ENCODE assay signal across 8 cellular contexts in genomic region chr19:920051-920857, GRCh38. TPM values are rescaled to one million over a fixed set of nuclear protein-coding genes. Genes with fewer than 3 reads are reported as not detected.
DNase-seq lines count a peak whose midpoint lies in the region; ATAC-seq, FAIRE-seq and TF ChIP-seq lines count a peak whose summit lies in the region.

No MANE protein-coding gene starts in this region.

- H2AFZ ChIP-seq in K562 (ENCODE audit: low read depth, low read length) (no peak overlapping the region), neural progenitor cell (replicated peaks) (no peak overlapping the region)

- TF ChIP-seq EP300 in K562 (IDR thresholded peaks at IDR 0.05; ENCODE audit: low read length): no peak

- H3K27me3 Mint-ChIP-seq in T-helper 1 cell treated with Interleukin-12 subunit alpha and Interleukin-12 subunit beta and Interleukin-4 antibody, amounts not matched to agents 30 μg/mL and 1 μg/mL, for 36 hours (ENCODE audit: low read depth): peaks cover 3% of the 10 kb centered on the region
- H3K27me3 Mint-ChIP-seq in neural progenitor cell (ENCODE audit: insufficient read depth, low read depth): peaks cover 21% of the 10 kb centered on the region

- H3K4me1 ChIP-seq in BLaER1 (peaks cover 51% of the 10 kb centered on the region), K562 (replicated peaks in 1 of 2; ENCODE audit: control insufficient read depth in 2 of 2, insufficient read depth in 2 of 2, low read length in 2 of 2) (peaks cover 8 to 78% of the 10 kb centered on the region in 2 experiments; a peak in 4 of 5 replicates), neural progenitor cell (peaks cover 9% of the 10 kb centered on the region)

- H3K79me2 ChIP-seq in K562 (ENCODE audit: control insufficient read depth, insufficient read depth, low read length) (peaks cover 47% of the 10 kb centered on the region), neural progenitor cell (ENCODE audit: low read depth) (no peaks in the 10 kb centered on the region)

- no peaks in the 10 kb centered on the region for H3K9me3 Mint-ChIP-seq in T-helper 1 cell treated with Interleukin-12 subunit alpha and Interleukin-12 subunit beta and Interleukin-4 antibody, amounts not matched to agents 30 μg/mL and 1 μg/mL, for 36 hours
- no peaks in the 10 kb centered on the region for H3K9me3 Mint-ChIP-seq in neural progenitor cell

- TF ChIP-seq RAD21 in K562 (CRISPR knock-in tag; conservative IDR thresholded peaks at IDR 0.05 in 1 of 2, IDR thresholded peaks at IDR 0.05 in 1 of 2): no peak

- 97% methylated on average over 22 of the region's 84 CpGs for WGBS in K562 (ENCODE audit: insufficient coverage, low coverage, missing lambda C conversion rate)

- H3K27ac ChIP-seq in BLaER1 (no peak overlapping the region), K562 (ENCODE audit: extremely low read depth, low read depth, low read length) (no peak overlapping the region), neural progenitor cell (no peak overlapping the region)

- H3K36me3 Mint-ChIP-seq in T-helper 1 cell treated with Interleukin-12 subunit alpha and Interleukin-12 subunit beta and Interleukin-4 antibody, amounts not matched to agents 30 μg/mL and 1 μg/mL, for 36 hours (ENCODE audit: low read depth): peaks cover 1% of the 10 kb centered on the region
- no peaks in the 10 kb centered on the region for H3K36me3 Mint-ChIP-seq in neural progenitor cell

- peak overlapping the region; percentile 83 for H3K27ac Mint-ChIP-seq in T-helper 1 cell treated with Interleukin-12 subunit alpha and Interleukin-12 subunit beta and Interleukin-4 antibody, amounts not matched to agents 30 μg/mL and 1 μg/mL, for 36 hours
- H3K27ac Mint-ChIP-seq in neural progenitor cell: no peak overlapping the region

- H3K4me1 Mint-ChIP-seq in T-helper 1 cell treated with Interleukin-12 subunit alpha and Interleukin-12 subunit beta and Interleukin-4 antibody, amounts not matched to agents 30 μg/mL and 1 μg/mL, for 36 hours (ENCODE audit: low read depth): peaks cover 16% of the 10 kb centered on the region
- H3K4me1 Mint-ChIP-seq in neural progenitor cell: peaks cover 10% of the 10 kb centered on the region

- TF ChIP-seq CTCF in K562 (IDR thresholded peaks at IDR 0.05 in 2 of 3, conservative IDR thresholded peaks at IDR 0.05 in 1 of 3; ENCODE audit: insufficient read depth in 2 of 3, low read depth in 1 of 3, low read length in 3 of 3): no peak
- no peak for TF ChIP-seq CTCF in neural progenitor cell (IDR thresholded peaks at IDR 0.05)

- POLR2A ChIA-PET in K562 (lab: Yijun Ruan, JAX): interaction anchor here (0.6 kb wide), 2 partner anchors 64 to 81 kb away, joined by 3 read pairs; partner anchors contain the start of gene WDR18

- peak; percentile 31 for ATAC-seq in HG02588 (IDR thresholded peaks at IDR 0.05; ENCODE audit: unreplicated experiment)
- no peak for ATAC-seq in K562
- no peak for ATAC-seq in HG03139 (IDR thresholded peaks at IDR 0.05; ENCODE audit: unreplicated experiment)

- no peaks in the 10 kb centered on the region for H3K36me3 ChIP-seq in BLaER1
- H3K36me3 ChIP-seq in K562 (ENCODE audit: control insufficient read depth, insufficient read depth, low read length): peaks cover 8% of the 10 kb centered on the region; the same call in 1 of the 3 replicates
- no peaks in the 10 kb centered on the region for H3K36me3 ChIP-seq in neural progenitor cell

- H3K4me2 ChIP-seq in BLaER1 (peak overlapping the region; percentile 75), K562 (ENCODE audit: insufficient read depth, low read length) (no peak overlapping the region), neural progenitor cell (peak overlapping the region; percentile 76)

- peaks cover 34% of the 10 kb centered on the region for H4K20me1 ChIP-seq in BLaER1
- H4K20me1 ChIP-seq in K562 (replicated peaks; ENCODE audit: control insufficient read depth, insufficient read depth, low read length): no peaks in the 10 kb centered on the region
- H4K20me1 ChIP-seq in neural progenitor cell (ENCODE audit: low read depth): peaks cover 23% of the 10 kb centered on the region

- DNase-seq in K562 (ENCODE audit: extremely low read depth in 1 of 4, low spot score in 3 of 4) (no peak), neural progenitor cell (ENCODE audit: low spot score) (peak; percentile 46), LoVo (ENCODE audit: low spot score) (no peak), SKM-1 treated with dmso at 0.1 percent for 144 hours (lab: John Stamatoyannopoulos, UW; ENCODE audit: unreplicated experiment) (no peak)

- intact Hi-C loops in K562 (cut with micrococcal nuclease): no loop called here

- no peak for TF ChIP-seq POLR2A in K562 (conservative IDR thresholded peaks at IDR 0.05)

- BruUV-seq in K562 (replicated peaks; lab: Mats Ljungman, UMichigan): no TSS peak

- peaks cover 66% of the 10 kb centered on the region for H3K27me3 ChIP-seq in BLaER1
- H3K27me3 ChIP-seq in K562 (ENCODE audit: control insufficient read depth in 2 of 2, insufficient read depth in 2 of 2, low read length in 2 of 2): no peaks in the 10 kb centered on the region
- H3K27me3 ChIP-seq in neural progenitor cell: peaks cover 76% of the 10 kb centered on the region

- H3K9ac ChIP-seq in BLaER1: no peak overlapping the region
- no peak overlapping the region for H3K9ac ChIP-seq in K562 (ENCODE audit: insufficient read depth in 1 of 2, low read depth in 2 of 2, low read length in 2 of 2)
- no peak overlapping the region for H3K9ac ChIP-seq in neural progenitor cell

- in situ Hi-C loops in K562 (cut with MboI): loop anchor here (5.0 kb wide), 3 partner anchors 62 to 322 kb away; partner anchors contain the start of genes ATP5F1D and WDR18

- CTCF ChIA-PET in K562 (lab: Yijun Ruan, JAX; ENCODE audit: low intra/inter-chr PET ratio): interaction anchor here (0.6 to 8.8 kb wide), 4 partner anchors 62 to 321 kb away, joined by 6 to 158 read pairs (median 52); partner anchors contain the start of genes ATP5F1D and WDR18

- peaks cover 66% of the 10 kb centered on the region for H3F3A ChIP-seq in neural progenitor cell (ENCODE audit: low read depth)

- no peak for FAIRE-seq in K562 (lab: Jason Lieb, UNC)

- H3K9me1 ChIP-seq in K562 (ENCODE audit: control insufficient read depth, insufficient read depth, low read length): no peaks in the 10 kb centered on the region

- H3K4me3 ChIP-seq in BLaER1 (peak overlapping the region; percentile 54), K562 (no peak overlapping the region), neural progenitor cell (peak overlapping the region; percentile 41)

- H3K9me3 ChIP-seq in BLaER1: no peaks in the 10 kb centered on the region
- no peaks in the 10 kb centered on the region for H3K9me3 ChIP-seq in K562 (replicated peaks; ENCODE audit: control insufficient read depth, insufficient read depth, low read depth, low read length)
- H3K9me3 ChIP-seq in neural progenitor cell (ENCODE audit: low read depth): no peaks in the 10 kb centered on the region

- H3K4me3 Mint-ChIP-seq in T-helper 1 cell treated with Interleukin-12 subunit alpha and Interleukin-12 subunit beta and Interleukin-4 antibody, amounts not matched to agents 30 μg/mL and 1 μg/mL, for 36 hours: peak overlapping the region; percentile 81
- H3K4me3 Mint-ChIP-seq in neural progenitor cell: peak overlapping the region; percentile 75

RNA-seq across cellular contexts. Expression of gene KISS1R, which starts 3.1 kb away (rescaled TPM):
- total RNA-seq in K562 (2011; cell fraction: chromatin; rRNA removed; ENCODE audit: low replicate concordance): 13.9 and 50.0 TPM in 2 replicates
- 79.5 and 104 TPM in 2 replicates for total RNA-seq in K562 (2011; cell fraction: nucleolus; rRNA removed)
- 29.6 and 30.1 TPM in 2 replicates for total RNA-seq in K562 (2011; cell fraction: nucleoplasm; rRNA removed)
- total RNA-seq in K562 (2014; rRNA removed): 19.3 and 26.7 TPM in 2 replicates
- 0.80 and 1.1 TPM in 2 replicates for total RNA-seq in K562 (2014; rRNA removed; fragmentation: Illumina TruSeq; extraction: Trizol)
- 2.0 and 2.7 TPM in 2 replicates for total RNA-seq in K562 (2015; rRNA removed; fragmentation: Illumina TruSeq; extraction: Trizol)
- 36.2 and 39.4 TPM in 2 replicates for total RNA-seq in K562 (2021)
- polyA plus RNA-seq in K562 (2011; rRNA removed): 2.8 and 6.3 TPM in 2 replicates
- 4.3 and 59.2 TPM in 2 replicates for polyA plus RNA-seq in K562 (2011; cell fraction: cytosol; rRNA removed)
- 36.4 and 172 TPM in 2 replicates for polyA plus RNA-seq in K562 (2011; cell fraction: nucleus; rRNA removed)
- polyA plus RNA-seq in K562 (2012): 6.9 and 23.9 TPM in 2 replicates
- polyA plus RNA-seq in K562 (2014; fragmentation: Illumina TruSeq; extraction: Trizol): 0.37 and 2.7 TPM in 2 replicates
- polyA plus RNA-seq in K562 (2014; fragmentation: Nextera tagmentation; extraction: Ambion mirVana): under 1 TPM; 0.55 to 0.75 TPM
- polyA plus RNA-seq in K562 (2014; rRNA removed): 17.3 and 26.8 TPM in 2 replicates
- 0.30 and 1.8 TPM in 2 replicates for polyA minus RNA-seq in K562 (2011; rRNA and poly(A)+ RNA removed)
- 5.8 and 14.1 TPM in 2 replicates for polyA minus RNA-seq in K562 (2011; cell fraction: cytosol; rRNA and poly(A)+ RNA removed)
- polyA minus RNA-seq in K562 (2011; cell fraction: nucleus; rRNA and poly(A)+ RNA removed): 5.8 and 22.6 TPM in 2 replicates
- 0.77 TPM in 1 of 2 replicates, not detected in the other for total RNA-seq in neural progenitor cell (ENCODE audit: low replicate concordance)

RNA-seq across cellular contexts. Expression of gene ARID3A, which starts 5.6 kb away (rescaled TPM):
- total RNA-seq in K562 (2011; cell fraction: chromatin; rRNA removed; ENCODE audit: low replicate concordance): 89.0 and 254 TPM in 2 replicates
- 180 and 206 TPM in 2 replicates for total RNA-seq in K562 (2011; cell fraction: nucleolus; rRNA removed)
- total RNA-seq in K562 (2011; cell fraction: nucleoplasm; rRNA removed): 120 and 121 TPM in 2 replicates
- total RNA-seq in K562 (2014; rRNA removed) (55.2 and 62.0 TPM in 2 replicates), K562 (2014; rRNA removed; fragmentation: Illumina TruSeq; extraction: Trizol) (14.8 and 16.4 TPM in 2 replicates), K562 (2015; rRNA removed; fragmentation: Illumina TruSeq; extraction: Trizol) (39.0 and 41.3 TPM in 2 replicates), K562 (2021) (97.2 and 118 TPM in 2 replicates), neural progenitor cell (ENCODE audit: low replicate concordance) (25.5 and 68.7 TPM in 2 replicates)
- polyA plus RNA-seq in K562 (2011; rRNA removed) (27.9 and 44.1 TPM in 2 replicates), K562 (2014; fragmentation: Illumina TruSeq; extraction: Trizol) (31.2 and 62.4 TPM in 2 replicates), K562 (2014; fragmentation: Nextera tagmentation; extraction: Ambion mirVana) (1 to 10 TPM; 1.4 to 2.0 TPM), K562 (2014; rRNA removed) (31.0 and 46.7 TPM in 2 replicates)
- 43.2 and 88.8 TPM in 2 replicates for polyA plus RNA-seq in K562 (2011; cell fraction: cytosol; rRNA removed)
- polyA plus RNA-seq in K562 (2011; cell fraction: nucleus; rRNA removed): 58.8 and 128 TPM in 2 replicates
- polyA plus RNA-seq in K562 (2012): 49.0 and 52.3 TPM in 2 replicates
- 36.2 and 53.3 TPM in 2 replicates for polyA minus RNA-seq in K562 (2011; rRNA and poly(A)+ RNA removed)
- 119 and 167 TPM in 2 replicates for polyA minus RNA-seq in K562 (2011; cell fraction: cytosol; rRNA and poly(A)+ RNA removed)
- 45.8 and 47.4 TPM in 2 replicates for polyA minus RNA-seq in K562 (2011; cell fraction: nucleus; rRNA and poly(A)+ RNA removed)

RNA-seq across cellular contexts. Expression of gene R3HDM4, which starts 7.2 kb away (rescaled TPM):
- total RNA-seq in K562 (2011; cell fraction: chromatin; rRNA removed; ENCODE audit: low replicate concordance): 66.6 and 166 TPM in 2 replicates
- 109 and 113 TPM in 2 replicates for total RNA-seq in K562 (2011; cell fraction: nucleolus; rRNA removed)
- total RNA-seq in K562 (2011; cell fraction: nucleoplasm; rRNA removed): 92.6 and 119 TPM in 2 replicates
- 63.2 and 75.6 TPM in 2 replicates for total RNA-seq in K562 (2014; rRNA removed)
- 21.4 and 26.2 TPM in 2 replicates for total RNA-seq in K562 (2014; rRNA removed; fragmentation: Illumina TruSeq; extraction: Trizol)
- 44.6 and 46.1 TPM in 2 replicates for total RNA-seq in K562 (2015; rRNA removed; fragmentation: Illumina TruSeq; extraction: Trizol)
- total RNA-seq in K562 (2021): 133 and 138 TPM in 2 replicates
- polyA plus RNA-seq in K562 (2011; rRNA removed): 59.0 and 93.9 TPM in 2 replicates
- 105 and 207 TPM in 2 replicates for polyA plus RNA-seq in K562 (2011; cell fraction: cytosol; rRNA removed)
- 149 and 223 TPM in 2 replicates for polyA plus RNA-seq in K562 (2011; cell fraction: nucleus; rRNA removed)
- polyA plus RNA-seq in K562 (2012): 85.0 and 165 TPM in 2 replicates
- polyA plus RNA-seq in K562 (2014; fragmentation: Illumina TruSeq; extraction: Trizol): 87.6 and 109 TPM in 2 replicates
- polyA plus RNA-seq in K562 (2014; fragmentation: Nextera tagmentation; extraction: Ambion mirVana): 1 to 10 TPM; 3.2 to 5.6 TPM
- 140 and 154 TPM in 2 replicates for polyA plus RNA-seq in K562 (2014; rRNA removed)
- 11.6 and 16.6 TPM in 2 replicates for polyA minus RNA-seq in K562 (2011; rRNA and poly(A)+ RNA removed)
- polyA minus RNA-seq in K562 (2011; cell fraction: cytosol; rRNA and poly(A)+ RNA removed): 30.8 and 60.9 TPM in 2 replicates
- polyA minus RNA-seq in K562 (2011; cell fraction: nucleus; rRNA and poly(A)+ RNA removed): 22.8 and 25.2 TPM in 2 replicates
- 22.7 and 58.2 TPM in 2 replicates for total RNA-seq in neural progenitor cell (ENCODE audit: low replicate concordance)

RNA-seq across cellular contexts. Expression of gene RNU6-9, which starts 27.0 kb away (rescaled TPM):
- not detected in 2 replicates for total RNA-seq in K562 (2011; cell fraction: chromatin; rRNA removed; ENCODE audit: low replicate concordance)
- not detected in 2 replicates for total RNA-seq in K562 (2011; cell fraction: nucleolus; rRNA removed)
- total RNA-seq in K562 (2011; cell fraction: nucleoplasm; rRNA removed): not detected in 2 replicates
- not detected in 2 replicates for total RNA-seq in K562 (2014; rRNA removed)
- total RNA-seq in K562 (2014; rRNA removed; fragmentation: Illumina TruSeq; extraction: Trizol): not detected in 2 replicates
- total RNA-seq in K562 (2015; rRNA removed; fragmentation: Illumina TruSeq; extraction: Trizol): not detected in 2 replicates
- total RNA-seq in K562 (2021): not detected in 2 replicates
- not detected in 2 replicates for polyA plus RNA-seq in K562 (2011; rRNA removed)
- polyA plus RNA-seq in K562 (2011; cell fraction: cytosol; rRNA removed): not detected in 2 replicates
- polyA plus RNA-seq in K562 (2011; cell fraction: nucleus; rRNA removed): not detected in 2 replicates
- not detected in 2 replicates for polyA plus RNA-seq in K562 (2012)
- not detected in 2 replicates for polyA plus RNA-seq in K562 (2014; fragmentation: Illumina TruSeq; extraction: Trizol)
- not detected for polyA plus RNA-seq in K562 (2014; fragmentation: Nextera tagmentation; extraction: Ambion mirVana)
- polyA plus RNA-seq in K562 (2014; rRNA removed): not detected in 2 replicates
- polyA minus RNA-seq in K562 (2011; rRNA and poly(A)+ RNA removed): under 0.01 TPM in 2 replicates
- polyA minus RNA-seq in K562 (2011; cell fraction: cytosol; rRNA and poly(A)+ RNA removed): 667 TPM in 1 of 2 replicates, not detected in the other
- under 0.01 TPM in 1 of 2 replicates, not detected in the other for polyA minus RNA-seq in K562 (2011; cell fraction: nucleus; rRNA and poly(A)+ RNA removed)
- not detected in 2 replicates for total RNA-seq in neural progenitor cell (ENCODE audit: low replicate concordance)

RNA-seq across cellular contexts. Expression of gene MED16, which starts 27.3 kb away (rescaled TPM):
- total RNA-seq in K562 (2011; cell fraction: chromatin; rRNA removed; ENCODE audit: low replicate concordance): 28.6 and 108 TPM in 2 replicates
- 71.0 and 80.0 TPM in 2 replicates for total RNA-seq in K562 (2011; cell fraction: nucleolus; rRNA removed)
- 33.8 and 41.3 TPM in 2 replicates for total RNA-seq in K562 (2011; cell fraction: nucleoplasm; rRNA removed)
- total RNA-seq in K562 (2014; rRNA removed) (15.6 and 22.1 TPM in 2 replicates), K562 (2014; rRNA removed; fragmentation: Illumina TruSeq; extraction: Trizol) (1.2 and 1.8 TPM in 2 replicates), K562 (2015; rRNA removed; fragmentation: Illumina TruSeq; extraction: Trizol) (8.6 and 9.3 TPM in 2 replicates), K562 (2021) (59.6 and 59.9 TPM in 2 replicates), neural progenitor cell (ENCODE audit: low replicate concordance) (14.4 and 46.9 TPM in 2 replicates)
- polyA plus RNA-seq in K562 (2011; rRNA removed) (10.3 and 26.2 TPM in 2 replicates), K562 (2014; fragmentation: Illumina TruSeq; extraction: Trizol) (7.1 and 20.0 TPM in 2 replicates), K562 (2014; fragmentation: Nextera tagmentation; extraction: Ambion mirVana) (1 to 10 TPM in 1 of 2 experiments, under 1 TPM in 1; 0.89 to 1.3 TPM), K562 (2014; rRNA removed) (21.2 and 30.2 TPM in 2 replicates)
- polyA plus RNA-seq in K562 (2011; cell fraction: cytosol; rRNA removed): 36.6 and 87.3 TPM in 2 replicates
- polyA plus RNA-seq in K562 (2011; cell fraction: nucleus; rRNA removed): 34.7 and 60.1 TPM in 2 replicates
- 34.1 and 52.5 TPM in 2 replicates for polyA plus RNA-seq in K562 (2012)
- polyA minus RNA-seq in K562 (2011; rRNA and poly(A)+ RNA removed): 10.3 and 15.6 TPM in 2 replicates
- 72.1 and 84.4 TPM in 2 replicates for polyA minus RNA-seq in K562 (2011; cell fraction: cytosol; rRNA and poly(A)+ RNA removed)
- polyA minus RNA-seq in K562 (2011; cell fraction: nucleus; rRNA and poly(A)+ RNA removed): 33.7 and 37.4 TPM in 2 replicates
